ENCODE assay signal across 1 cellular context in the genomic region with DNA sequence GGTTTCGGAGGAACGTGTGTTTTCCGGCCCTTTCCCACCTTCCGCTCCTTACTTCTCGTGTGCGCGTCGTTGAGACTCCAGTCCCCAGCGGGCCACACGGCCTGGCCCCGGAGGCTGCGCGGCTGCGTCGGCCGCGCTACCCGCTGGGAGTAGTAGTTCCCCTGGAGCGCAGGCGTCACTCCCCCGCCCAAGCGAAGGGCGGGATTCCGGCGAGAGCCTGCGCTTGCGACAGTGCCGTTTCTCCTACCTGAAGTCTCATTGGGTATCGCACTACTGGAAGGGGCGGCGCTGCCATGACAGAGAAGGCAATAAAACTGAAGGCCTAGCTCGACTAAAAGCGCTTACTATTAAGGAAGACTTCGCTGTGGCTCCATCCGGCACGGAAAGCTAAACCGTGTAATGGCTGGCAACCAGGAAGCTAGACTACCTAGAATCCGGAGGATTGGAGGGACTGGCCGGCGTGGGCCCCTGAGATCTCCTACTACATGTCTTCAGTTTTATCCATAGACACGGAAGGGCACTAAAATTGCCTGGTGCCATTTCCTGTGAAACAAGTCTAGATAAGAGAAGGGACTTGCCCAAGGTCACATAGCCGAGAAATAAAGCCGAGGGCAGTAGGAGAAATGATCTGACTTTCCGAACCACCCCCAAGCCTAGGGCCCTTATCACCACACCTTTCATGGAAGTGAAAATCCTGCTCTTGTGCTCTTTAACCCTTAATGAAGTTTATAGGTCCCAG.
A peak's percentile ranks its signal among the peaks of the same experiment; 100 is the strongest.
TF ChIP-seq lines count a peak whose summit lies in the region.

No MANE protein-coding gene starts in this region.

TF ChIP-seq in K562, 482 proteins besides CTCF, POLR2A, EP300 and RAD21 (continued from another document and continues in another):
- TF ChIP-seq, protein P1, sequence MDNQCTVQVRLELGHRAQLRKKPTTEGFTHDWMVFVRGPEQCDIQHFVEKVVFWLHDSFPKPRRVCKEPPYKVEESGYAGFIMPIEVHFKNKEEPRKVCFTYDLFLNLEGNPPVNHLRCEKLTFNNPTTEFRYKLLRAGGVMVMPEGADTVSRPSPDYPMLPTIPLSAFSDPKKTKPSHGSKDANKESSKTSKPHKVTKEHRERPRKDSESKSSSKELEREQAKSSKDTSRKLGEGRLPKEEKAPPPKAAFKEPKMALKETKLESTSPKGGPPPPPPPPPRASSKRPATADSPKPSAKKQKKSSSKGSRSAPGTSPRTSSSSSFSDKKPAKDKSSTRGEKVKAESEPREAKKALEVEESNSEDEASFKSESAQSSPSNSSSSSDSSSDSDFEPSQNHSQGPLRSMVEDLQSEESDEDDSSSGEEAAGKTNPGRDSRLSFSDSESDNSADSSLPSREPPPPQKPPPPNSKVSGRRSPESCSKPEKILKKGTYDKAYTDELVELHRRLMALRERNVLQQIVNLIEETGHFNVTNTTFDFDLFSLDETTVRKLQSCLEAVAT (IDR thresholded peaks at IDR 0.05): peak; percentile 74 to 81; a peak in 3 of 4 replicates
- TF ChIP-seq SREBF1 (IDR thresholded peaks at IDR 0.05; ENCODE audit: borderline replicate concordance, low read depth, low read length) (no peak), KHSRP (IDR thresholded peaks at IDR 0.05) (no peak), MAZ (CRISPR knock-in tag; conservative IDR thresholded peaks at IDR 0.05 in 1 of 2, IDR thresholded peaks at IDR 0.05 in 1 of 2) (peak; percentile 98 to 99; a peak in 3 of 4 replicates), LCOR (CRISPR knock-in tag; IDR thresholded peaks at IDR 0.05) (peak; percentile 25; the same call in 1 of the 2 replicates), TCF3 (CRISPR knock-in tag; IDR thresholded peaks at IDR 0.05) (no peak), ZNF23 (CRISPR knock-in tag; IDR thresholded peaks at IDR 0.05) (0 out of 2 replicates have a peak, but pooled peaks have one; percentile 50), ZBTB17 (CRISPR knock-in tag; IDR thresholded peaks at IDR 0.05) (no peak), KDM2B (CRISPR knock-in tag; IDR thresholded peaks at IDR 0.05) (no peak), ZNF584 (CRISPR knock-in tag; IDR thresholded peaks at IDR 0.05; ENCODE audit: low read depth) (peak; percentile 86), PPARD (CRISPR knock-in tag; IDR thresholded peaks at IDR 0.05) (no peak), GTF2E2 (tag; IDR thresholded peaks at IDR 0.05) (no peak; the same call in 1 of the 2 replicates), SLC30A9 (CRISPR knock-in tag; IDR thresholded peaks at IDR 0.05) (no peak), ZNF212 (CRISPR knock-in tag; IDR thresholded peaks at IDR 0.05) (peak; percentile 42; the same call in 1 of the 2 replicates), FOSL1 (tag; conservative IDR thresholded peaks at IDR 0.05) (no peak), CC2D1A (IDR thresholded peaks at IDR 0.05) (no peak; the same call in 1 of the 2 replicates), ZNF830 (CRISPR knock-in tag; IDR thresholded peaks at IDR 0.05) (peak; percentile 70; the same call in 1 of the 2 replicates), MTF1 (CRISPR knock-in tag; IDR thresholded peaks at IDR 0.05; ENCODE audit: borderline replicate concordance) (no peak), TCF7L2 (IDR thresholded peaks at IDR 0.05; ENCODE audit: low read depth, low read length) (no peak), ZNF561 (CRISPR knock-in tag; conservative IDR thresholded peaks at IDR 0.05) (0 out of 2 replicates have a peak, but pooled peaks have one; percentile 46), PRPF4 (IDR thresholded peaks at IDR 0.05; ENCODE audit: insufficient read depth, low read depth, low read length, poor library complexity, severe bottlenecking) (no peak), CCNT2 (IDR thresholded peaks at IDR 0.05; ENCODE audit: borderline replicate concordance, extremely low read depth, insufficient read length, low read depth, low read length) (peak; percentile 83), PHF20 (IDR thresholded peaks at IDR 0.05; ENCODE audit: partially characterized antibody) (peak; percentile 75), CEBPB (tag; IDR thresholded peaks at IDR 0.05) (peak; percentile 96), ZNF165 (CRISPR knock-in tag; IDR thresholded peaks at IDR 0.05; ENCODE audit: borderline replicate concordance) (no peak), ZNF551 (CRISPR knock-in tag; IDR thresholded peaks at IDR 0.05) (no peak), FOXK2 (conservative IDR thresholded peaks at IDR 0.05 in 1 of 2, IDR thresholded peaks at IDR 0.05 in 1 of 2; ENCODE audit: low read depth in 2 of 2) (no peak; a peak in 1 of 4 replicates)
- TF ChIP-seq, protein P2, sequence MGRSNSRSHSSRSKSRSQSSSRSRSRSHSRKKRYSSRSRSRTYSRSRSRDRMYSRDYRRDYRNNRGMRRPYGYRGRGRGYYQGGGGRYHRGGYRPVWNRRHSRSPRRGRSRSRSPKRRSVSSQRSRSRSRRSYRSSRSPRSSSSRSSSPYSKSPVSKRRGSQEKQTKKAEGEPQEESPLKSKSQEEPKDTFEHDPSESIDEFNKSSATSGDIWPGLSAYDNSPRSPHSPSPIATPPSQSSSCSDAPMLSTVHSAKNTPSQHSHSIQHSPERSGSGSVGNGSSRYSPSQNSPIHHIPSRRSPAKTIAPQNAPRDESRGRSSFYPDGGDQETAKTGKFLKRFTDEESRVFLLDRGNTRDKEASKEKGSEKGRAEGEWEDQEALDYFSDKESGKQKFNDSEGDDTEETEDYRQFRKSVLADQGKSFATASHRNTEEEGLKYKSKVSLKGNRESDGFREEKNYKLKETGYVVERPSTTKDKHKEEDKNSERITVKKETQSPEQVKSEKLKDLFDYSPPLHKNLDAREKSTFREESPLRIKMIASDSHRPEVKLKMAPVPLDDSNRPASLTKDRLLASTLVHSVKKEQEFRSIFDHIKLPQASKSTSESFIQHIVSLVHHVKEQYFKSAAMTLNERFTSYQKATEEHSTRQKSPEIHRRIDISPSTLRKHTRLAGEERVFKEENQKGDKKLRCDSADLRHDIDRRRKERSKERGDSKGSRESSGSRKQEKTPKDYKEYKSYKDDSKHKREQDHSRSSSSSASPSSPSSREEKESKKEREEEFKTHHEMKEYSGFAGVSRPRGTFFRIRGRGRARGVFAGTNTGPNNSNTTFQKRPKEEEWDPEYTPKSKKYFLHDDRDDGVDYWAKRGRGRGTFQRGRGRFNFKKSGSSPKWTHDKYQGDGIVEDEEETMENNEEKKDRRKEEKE (IDR thresholded peaks at IDR 0.05; ENCODE audit: borderline replicate concordance in 1 of 2, control insufficient read depth in 1 of 2, low read depth in 2 of 2, low read length in 1 of 2): 0 out of 4 replicates have a peak, but pooled peaks of 1 of the 2 experiments have one; percentile 79
- TF ChIP-seq, protein P3, sequence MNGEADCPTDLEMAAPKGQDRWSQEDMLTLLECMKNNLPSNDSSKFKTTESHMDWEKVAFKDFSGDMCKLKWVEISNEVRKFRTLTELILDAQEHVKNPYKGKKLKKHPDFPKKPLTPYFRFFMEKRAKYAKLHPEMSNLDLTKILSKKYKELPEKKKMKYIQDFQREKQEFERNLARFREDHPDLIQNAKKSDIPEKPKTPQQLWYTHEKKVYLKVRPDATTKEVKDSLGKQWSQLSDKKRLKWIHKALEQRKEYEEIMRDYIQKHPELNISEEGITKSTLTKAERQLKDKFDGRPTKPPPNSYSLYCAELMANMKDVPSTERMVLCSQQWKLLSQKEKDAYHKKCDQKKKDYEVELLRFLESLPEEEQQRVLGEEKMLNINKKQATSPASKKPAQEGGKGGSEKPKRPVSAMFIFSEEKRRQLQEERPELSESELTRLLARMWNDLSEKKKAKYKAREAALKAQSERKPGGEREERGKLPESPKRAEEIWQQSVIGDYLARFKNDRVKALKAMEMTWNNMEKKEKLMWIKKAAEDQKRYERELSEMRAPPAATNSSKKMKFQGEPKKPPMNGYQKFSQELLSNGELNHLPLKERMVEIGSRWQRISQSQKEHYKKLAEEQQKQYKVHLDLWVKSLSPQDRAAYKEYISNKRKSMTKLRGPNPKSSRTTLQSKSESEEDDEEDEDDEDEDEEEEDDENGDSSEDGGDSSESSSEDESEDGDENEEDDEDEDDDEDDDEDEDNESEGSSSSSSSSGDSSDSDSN (IDR thresholded peaks at IDR 0.05; ENCODE audit: borderline replicate concordance in 1 of 2, low read depth in 2 of 2, low read length in 2 of 2): peak; percentile 18 to 65; a peak in 1 of 4 replicates
- TF ChIP-seq, protein P4, sequence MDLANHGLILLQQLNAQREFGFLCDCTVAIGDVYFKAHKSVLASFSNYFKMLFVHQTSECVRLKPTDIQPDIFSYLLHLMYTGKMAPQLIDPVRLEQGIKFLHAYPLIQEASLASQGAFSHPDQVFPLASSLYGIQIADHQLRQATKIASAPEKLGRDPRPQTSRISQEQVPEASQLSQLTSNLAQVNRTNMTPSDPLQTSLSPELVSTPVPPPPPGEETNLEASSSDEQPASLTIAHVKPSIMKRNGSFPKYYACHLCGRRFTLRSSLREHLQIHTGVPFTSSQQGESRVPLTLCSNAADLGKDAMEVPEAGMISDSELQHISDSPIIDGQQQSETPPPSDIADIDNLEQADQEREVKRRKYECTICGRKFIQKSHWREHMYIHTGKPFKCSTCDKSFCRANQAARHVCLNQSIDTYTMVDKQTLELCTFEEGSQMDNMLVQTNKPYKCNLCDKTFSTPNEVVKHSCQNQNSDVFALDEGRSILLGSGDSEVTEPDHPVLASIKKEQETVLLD (IDR thresholded peaks at IDR 0.05): peak; percentile 18; the same call in 1 of the 2 replicates
- TF ChIP-seq, protein P5, sequence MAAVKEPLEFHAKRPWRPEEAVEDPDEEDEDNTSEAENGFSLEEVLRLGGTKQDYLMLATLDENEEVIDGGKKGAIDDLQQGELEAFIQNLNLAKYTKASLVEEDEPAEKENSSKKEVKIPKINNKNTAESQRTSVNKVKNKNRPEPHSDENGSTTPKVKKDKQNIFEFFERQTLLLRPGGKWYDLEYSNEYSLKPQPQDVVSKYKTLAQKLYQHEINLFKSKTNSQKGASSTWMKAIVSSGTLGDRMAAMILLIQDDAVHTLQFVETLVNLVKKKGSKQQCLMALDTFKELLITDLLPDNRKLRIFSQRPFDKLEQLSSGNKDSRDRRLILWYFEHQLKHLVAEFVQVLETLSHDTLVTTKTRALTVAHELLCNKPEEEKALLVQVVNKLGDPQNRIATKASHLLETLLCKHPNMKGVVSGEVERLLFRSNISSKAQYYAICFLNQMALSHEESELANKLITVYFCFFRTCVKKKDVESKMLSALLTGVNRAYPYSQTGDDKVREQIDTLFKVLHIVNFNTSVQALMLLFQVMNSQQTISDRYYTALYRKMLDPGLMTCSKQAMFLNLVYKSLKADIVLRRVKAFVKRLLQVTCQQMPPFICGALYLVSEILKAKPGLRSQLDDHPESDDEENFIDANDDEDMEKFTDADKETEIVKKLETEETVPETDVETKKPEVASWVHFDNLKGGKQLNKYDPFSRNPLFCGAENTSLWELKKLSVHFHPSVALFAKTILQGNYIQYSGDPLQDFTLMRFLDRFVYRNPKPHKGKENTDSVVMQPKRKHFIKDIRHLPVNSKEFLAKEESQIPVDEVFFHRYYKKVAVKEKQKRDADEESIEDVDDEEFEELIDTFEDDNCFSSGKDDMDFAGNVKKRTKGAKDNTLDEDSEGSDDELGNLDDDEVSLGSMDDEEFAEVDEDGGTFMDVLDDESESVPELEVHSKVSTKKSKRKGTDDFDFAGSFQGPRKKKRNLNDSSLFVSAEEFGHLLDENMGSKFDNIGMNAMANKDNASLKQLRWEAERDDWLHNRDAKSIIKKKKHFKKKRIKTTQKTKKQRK (IDR thresholded peaks at IDR 0.05; ENCODE audit: borderline replicate concordance, low read depth, low read length): no peak
- TF ChIP-seq, protein P6, sequence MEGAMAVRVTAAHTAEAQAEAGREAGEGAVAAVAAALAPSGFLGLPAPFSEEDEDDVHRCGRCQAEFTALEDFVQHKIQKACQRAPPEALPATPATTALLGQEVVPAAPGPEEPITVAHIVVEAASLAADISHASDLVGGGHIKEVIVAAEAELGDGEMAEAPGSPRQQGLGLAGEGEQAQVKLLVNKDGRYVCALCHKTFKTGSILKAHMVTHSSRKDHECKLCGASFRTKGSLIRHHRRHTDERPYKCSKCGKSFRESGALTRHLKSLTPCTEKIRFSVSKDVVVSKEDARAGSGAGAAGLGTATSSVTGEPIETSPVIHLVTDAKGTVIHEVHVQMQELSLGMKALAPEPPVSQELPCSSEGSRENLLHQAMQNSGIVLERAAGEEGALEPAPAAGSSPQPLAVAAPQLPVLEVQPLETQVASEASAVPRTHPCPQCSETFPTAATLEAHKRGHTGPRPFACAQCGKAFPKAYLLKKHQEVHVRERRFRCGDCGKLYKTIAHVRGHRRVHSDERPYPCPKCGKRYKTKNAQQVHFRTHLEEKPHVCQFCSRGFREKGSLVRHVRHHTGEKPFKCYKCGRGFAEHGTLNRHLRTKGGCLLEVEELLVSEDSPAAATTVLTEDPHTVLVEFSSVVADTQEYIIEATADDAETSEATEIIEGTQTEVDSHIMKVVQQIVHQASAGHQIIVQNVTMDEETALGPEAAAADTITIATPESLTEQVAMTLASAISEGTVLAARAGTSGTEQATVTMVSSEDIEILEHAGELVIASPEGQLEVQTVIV (CRISPR knock-in tag; IDR thresholded peaks at IDR 0.05; ENCODE audit: borderline replicate concordance): peak; percentile 81
- TF ChIP-seq, protein P7, sequence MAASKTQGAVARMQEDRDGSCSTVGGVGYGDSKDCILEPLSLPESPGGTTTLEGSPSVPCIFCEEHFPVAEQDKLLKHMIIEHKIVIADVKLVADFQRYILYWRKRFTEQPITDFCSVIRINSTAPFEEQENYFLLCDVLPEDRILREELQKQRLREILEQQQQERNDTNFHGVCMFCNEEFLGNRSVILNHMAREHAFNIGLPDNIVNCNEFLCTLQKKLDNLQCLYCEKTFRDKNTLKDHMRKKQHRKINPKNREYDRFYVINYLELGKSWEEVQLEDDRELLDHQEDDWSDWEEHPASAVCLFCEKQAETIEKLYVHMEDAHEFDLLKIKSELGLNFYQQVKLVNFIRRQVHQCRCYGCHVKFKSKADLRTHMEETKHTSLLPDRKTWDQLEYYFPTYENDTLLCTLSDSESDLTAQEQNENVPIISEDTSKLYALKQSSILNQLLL (CRISPR knock-in tag; IDR thresholded peaks at IDR 0.05; ENCODE audit: borderline replicate concordance): no peak
- TF ChIP-seq, protein P8, sequence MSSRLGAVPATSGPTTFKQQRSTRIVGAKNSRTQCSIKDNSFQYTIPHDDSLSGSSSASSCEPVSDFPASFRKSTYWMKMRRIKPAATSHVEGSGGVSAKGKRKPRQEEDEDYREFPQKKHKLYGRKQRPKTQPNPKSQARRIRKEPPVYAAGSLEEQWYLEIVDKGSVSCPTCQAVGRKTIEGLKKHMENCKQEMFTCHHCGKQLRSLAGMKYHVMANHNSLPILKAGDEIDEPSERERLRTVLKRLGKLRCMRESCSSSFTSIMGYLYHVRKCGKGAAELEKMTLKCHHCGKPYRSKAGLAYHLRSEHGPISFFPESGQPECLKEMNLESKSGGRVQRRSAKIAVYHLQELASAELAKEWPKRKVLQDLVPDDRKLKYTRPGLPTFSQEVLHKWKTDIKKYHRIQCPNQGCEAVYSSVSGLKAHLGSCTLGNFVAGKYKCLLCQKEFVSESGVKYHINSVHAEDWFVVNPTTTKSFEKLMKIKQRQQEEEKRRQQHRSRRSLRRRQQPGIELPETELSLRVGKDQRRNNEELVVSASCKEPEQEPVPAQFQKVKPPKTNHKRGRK (tag; IDR thresholded peaks at IDR 0.05): no peak
